Comparison of ENCODE assay signal across 13 cellular contexts in the genomic region with DNA sequence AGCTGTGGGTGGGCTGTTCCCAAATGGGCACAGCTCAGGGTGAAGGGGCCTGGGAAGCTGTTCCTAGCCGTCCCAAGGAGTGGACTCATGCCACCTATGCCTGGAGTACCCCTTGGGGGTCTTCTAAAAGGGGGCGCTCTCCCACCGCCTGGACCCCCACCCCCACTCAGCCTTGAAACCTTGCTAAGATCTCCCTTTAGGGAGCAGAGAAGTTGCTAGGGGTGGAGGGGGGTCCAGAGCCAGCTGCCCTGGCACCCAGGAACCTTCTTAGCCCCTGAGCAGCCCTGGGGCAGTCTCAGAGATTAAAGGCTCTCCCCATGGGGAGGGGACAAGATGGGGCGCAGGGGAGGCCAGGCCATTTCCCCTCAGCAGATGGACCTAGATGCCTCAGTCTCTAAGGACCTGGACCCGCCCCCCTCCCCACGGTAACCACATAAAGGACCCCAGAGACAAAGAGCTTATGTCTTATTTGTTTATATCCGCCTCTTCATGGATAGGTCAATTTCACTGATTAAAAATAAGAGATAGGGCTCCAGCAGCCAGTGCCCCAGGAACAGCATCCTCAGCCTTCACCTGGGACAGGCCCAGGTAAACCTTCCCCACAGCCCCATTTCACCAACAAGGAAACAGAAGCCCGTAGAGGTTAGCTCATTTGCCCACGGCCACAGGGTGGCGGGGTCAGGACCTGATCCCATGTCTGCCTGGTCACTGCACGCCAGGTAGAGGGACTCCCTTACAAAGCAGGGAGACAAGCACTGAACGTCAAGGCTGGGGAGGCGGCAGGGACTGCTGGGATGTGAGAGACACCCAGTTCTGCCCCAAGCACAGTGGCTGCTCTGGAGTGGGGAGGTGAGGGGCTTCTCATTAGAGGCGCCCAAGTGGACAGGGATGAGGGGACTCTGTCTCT. TPM values are rescaled to one million over a fixed set of nuclear protein-coding genes. Genes with fewer than 3 reads are reported as not detected.
A peak's percentile ranks its signal among the peaks of the same experiment; 100 is the strongest.
DNase-seq lines count a peak whose midpoint lies in the region; ATAC-seq and TF ChIP-seq lines count a peak whose summit lies in the region.
"Had no signal": no experiment of that assay in that cellular context is flagged by ENCODE, and none has a peak within 500 bp of the region (broad histone marks: within the 10 kb centered on the region; RNA-seq: fewer than 3 reads in every experiment).

No MANE protein-coding gene starts in this region.

- H3K27ac ChIP-seq in BLaER1 = peak overlapping the region; percentile 55
- H3K27ac ChIP-seq: C4-2B, SJSA1 had no signal

- peaks cover 73% of the 10 kb centered on the region for H3K4me1 ChIP-seq in BLaER1

- H3K36me3 Mint-ChIP-seq in WTC11 = no peaks in the 10 kb centered on the region
- H3K36me3 Mint-ChIP-seq: activated CD4-positive, alpha-beta memory T cell treated with anti-CD3 and anti-CD28 coated beads for 36 hours had no signal

- no peak overlapping the region for H3K27ac Mint-ChIP-seq in WTC11
- H3K27ac Mint-ChIP-seq: activated CD4-positive, alpha-beta memory T cell treated with anti-CD3 and anti-CD28 coated beads for 36 hours had no signal

- peaks cover 15% of the 10 kb centered on the region for H3K4me1 Mint-ChIP-seq in WTC11

- H3K27me3 Mint-ChIP-seq in WTC11 (ENCODE audit: low read depth) = no peaks in the 10 kb centered on the region

- H3K9me3 Mint-ChIP-seq in WTC11 = no peaks in the 10 kb centered on the region
- H3K9me3 Mint-ChIP-seq: activated CD4-positive, alpha-beta memory T cell treated with anti-CD3 and anti-CD28 coated beads for 36 hours had no signal

- peak overlapping the region; percentile 40; the same call in 1 of the 2 replicates for H3K9ac ChIP-seq in BLaER1

- POLR2A ChIA-PET in WTC11 (lab: Charles Lee) = no interaction called here

- ATAC-seq in WTC11 (0 out of 2 replicates have a peak, but pooled peaks have one; percentile 1), left ventricle myocardium superior (no peak)

- intact Hi-C loops in left ventricle myocardium superior (cut with micrococcal nuclease) = loop anchor here (10.0 kb wide), 2 partner anchors 52 to 92 kb away; no protein-coding TSS in a partner anchor

- H3K4me3 Mint-ChIP-seq in WTC11 = no peak overlapping the region
- H3K4me3 Mint-ChIP-seq: activated CD4-positive, alpha-beta memory T cell treated with anti-CD3 and anti-CD28 coated beads for 36 hours had no signal

- H4K20me1 ChIP-seq in BLaER1 = peaks cover 71% of the 10 kb centered on the region

- peaks cover 56% of the 10 kb centered on the region for H3K36me3 ChIP-seq in BLaER1

- CTCF ChIA-PET in WTC11 (lab: Charles Lee) = interaction anchor here (1.0 to 9.8 kb wide), 9 partner anchors 21 to 88 kb away, joined by 3 to 142 read pairs (median 5); no protein-coding TSS in a partner anchor

- TF ChIP-seq CTCF in WTC11 (IDR thresholded peaks at IDR 0.05) (no peak), retinal pigment epithelial cell (conservative IDR thresholded peaks at IDR 0.05; ENCODE audit: low read depth, low read length) (no peak), GM20000 (IDR thresholded peaks at IDR 0.05; ENCODE audit: extremely low read depth, missing control alignments) (no peak)

- no peak overlapping the region for H3K4me3 ChIP-seq in BLaER1
- H3K4me3 ChIP-seq in retinal pigment epithelial cell (ENCODE audit: low read length) = peak overlapping the region; percentile 86
- H3K4me3 ChIP-seq: SJSA1 had no signal

- no peaks in the 10 kb centered on the region for H3K9me3 ChIP-seq in BLaER1

- DNase-seq in WTC11 (ENCODE audit: low spot score) (no peak), left ventricle myocardium superior (peak; percentile 32), retinal pigment epithelial cell (ENCODE audit: low read depth) (no peak), GM20000 (ENCODE audit: low spot score) (no peak), NCI-H345 treated with DMSO at 0.1 percent for 48 hours (lab: John Stamatoyannopoulos, UW; ENCODE audit: unreplicated experiment) (no peak), H4 (ENCODE audit: low spot score) (no peak), germinal center (ENCODE audit: low spot score) (no peak)
- DNase-seq: activated CD4-positive, alpha-beta memory T cell treated with anti-CD3 and anti-CD28 coated beads for 36 hours; NCI-H2107 had no signal

- H3K4me2 ChIP-seq in BLaER1 = peak overlapping the region; percentile 98

- H3K27me3 ChIP-seq in BLaER1 = no peaks in the 10 kb centered on the region
- H3K27me3 ChIP-seq: SJSA1 had no signal

TF ChIP-seq in WTC11, 78 proteins besides CTCF, POLR2A, EP300 and RAD21:
- TF ChIP-seq TP53 (CRISPR knock-in tag; IDR thresholded peaks at IDR 0.05) (no peak), TCF7 (CRISPR knock-in tag; IDR thresholded peaks at IDR 0.05; ENCODE audit: low read depth) (no peak), STAT6 (CRISPR knock-in tag; conservative IDR thresholded peaks at IDR 0.05; ENCODE audit: low read depth) (no peak), MXD4 (CRISPR knock-in tag; IDR thresholded peaks at IDR 0.05; ENCODE audit: borderline replicate concordance) (no peak), IRF1 (CRISPR knock-in tag; IDR thresholded peaks at IDR 0.05) (no peak), HMGXB4 (CRISPR knock-in tag; IDR thresholded peaks at IDR 0.05) (no peak), ZNF219 (CRISPR knock-in tag; IDR thresholded peaks at IDR 0.05; ENCODE audit: borderline replicate concordance) (no peak)
TF ChIP-seq in WTC11: peak in this region for 0.

RNA-seq across cellular contexts. Expression of gene MTSS2, which starts 3.4 kb away (rescaled TPM):
- total RNA-seq in WTC11 (2021) = 28.3 to 34.9 TPM (median 31.2 TPM) in 3 replicates
- total RNA-seq in left ventricle myocardium superior = 101 TPM
- total RNA-seq in H4 (2014; rRNA removed; shearing (Covaris generic)) = 8.6 and 13.9 TPM in 2 replicates

RNA-seq across cellular contexts. Expression of gene IL34, which starts 36.1 kb away (rescaled TPM):
- 6.0 to 8.8 TPM (median 7.5 TPM) in 3 replicates for total RNA-seq in WTC11 (2021)
- 1.5 TPM for total RNA-seq in left ventricle myocardium superior
- total RNA-seq in H4 (2014; rRNA removed; shearing (Covaris generic)) = not detected in 2 replicates
- total RNA-seq: activated CD4-positive, alpha-beta memory T cell treated with anti-CD3 and anti-CD28 coated beads for 36 hours; HT1080 had no signal
